ENCODE assay signal across 1 cellular context in genomic region chr2:97834610-97835009, GRCh38.
TF ChIP-seq lines count a peak whose summit lies in the region.

No MANE protein-coding gene starts in this region.

TF ChIP-seq in GM12878, 131 proteins besides CTCF, POLR2A, EP300 and RAD21:
- no peak for TF ChIP-seq ZBTB11 (CRISPR knock-in tag; IDR thresholded peaks at IDR 0.05)
- TF ChIP-seq CHD2 (IDR thresholded peaks at IDR 0.05; ENCODE audit: borderline replicate concordance, low read depth, low read length), result no peak
- TF ChIP-seq, protein P1, sequence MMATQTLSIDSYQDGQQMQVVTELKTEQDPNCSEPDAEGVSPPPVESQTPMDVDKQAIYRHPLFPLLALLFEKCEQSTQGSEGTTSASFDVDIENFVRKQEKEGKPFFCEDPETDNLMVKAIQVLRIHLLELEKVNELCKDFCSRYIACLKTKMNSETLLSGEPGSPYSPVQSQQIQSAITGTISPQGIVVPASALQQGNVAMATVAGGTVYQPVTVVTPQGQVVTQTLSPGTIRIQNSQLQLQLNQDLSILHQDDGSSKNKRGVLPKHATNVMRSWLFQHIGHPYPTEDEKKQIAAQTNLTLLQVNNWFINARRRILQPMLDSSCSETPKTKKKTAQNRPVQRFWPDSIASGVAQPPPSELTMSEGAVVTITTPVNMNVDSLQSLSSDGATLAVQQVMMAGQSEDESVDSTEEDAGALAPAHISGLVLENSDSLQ (IDR thresholded peaks at IDR 0.05), result no peak
- TF ChIP-seq, protein P2, sequence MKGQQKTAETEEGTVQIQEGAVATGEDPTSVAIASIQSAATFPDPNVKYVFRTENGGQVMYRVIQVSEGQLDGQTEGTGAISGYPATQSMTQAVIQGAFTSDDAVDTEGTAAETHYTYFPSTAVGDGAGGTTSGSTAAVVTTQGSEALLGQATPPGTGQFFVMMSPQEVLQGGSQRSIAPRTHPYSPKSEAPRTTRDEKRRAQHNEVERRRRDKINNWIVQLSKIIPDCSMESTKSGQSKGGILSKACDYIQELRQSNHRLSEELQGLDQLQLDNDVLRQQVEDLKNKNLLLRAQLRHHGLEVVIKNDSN (IDR thresholded peaks at IDR 0.05; ENCODE audit: borderline replicate concordance, extremely low read length, insufficient read depth, low read depth, low read length), result no peak
- TF ChIP-seq E2F4 (IDR thresholded peaks at IDR 0.05; ENCODE audit: low read depth, low read length), result no peak
- TF ChIP-seq ZNF24 (IDR thresholded peaks at IDR 0.05), result no peak
- TF ChIP-seq, protein P3, sequence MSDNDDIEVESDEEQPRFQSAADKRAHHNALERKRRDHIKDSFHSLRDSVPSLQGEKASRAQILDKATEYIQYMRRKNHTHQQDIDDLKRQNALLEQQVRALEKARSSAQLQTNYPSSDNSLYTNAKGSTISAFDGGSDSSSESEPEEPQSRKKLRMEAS (IDR thresholded peaks at IDR 0.05; ENCODE audit: low read depth, low read length), result no peak
- no peak for TF ChIP-seq ZNF217 (IDR thresholded peaks at IDR 0.05)
- TF ChIP-seq POLR2AphosphoS5 (IDR thresholded peaks at IDR 0.05; ENCODE audit: low read length), result no peak
- TF ChIP-seq HDAC6 (IDR thresholded peaks at IDR 0.05; ENCODE audit: unreplicated experiment), result no peak
- no peak for TF ChIP-seq LARP7 (IDR thresholded peaks at IDR 0.05)
- TF ChIP-seq ESRRA (IDR thresholded peaks at IDR 0.05; ENCODE audit: low read length), result no peak
- TF ChIP-seq, protein P4, sequence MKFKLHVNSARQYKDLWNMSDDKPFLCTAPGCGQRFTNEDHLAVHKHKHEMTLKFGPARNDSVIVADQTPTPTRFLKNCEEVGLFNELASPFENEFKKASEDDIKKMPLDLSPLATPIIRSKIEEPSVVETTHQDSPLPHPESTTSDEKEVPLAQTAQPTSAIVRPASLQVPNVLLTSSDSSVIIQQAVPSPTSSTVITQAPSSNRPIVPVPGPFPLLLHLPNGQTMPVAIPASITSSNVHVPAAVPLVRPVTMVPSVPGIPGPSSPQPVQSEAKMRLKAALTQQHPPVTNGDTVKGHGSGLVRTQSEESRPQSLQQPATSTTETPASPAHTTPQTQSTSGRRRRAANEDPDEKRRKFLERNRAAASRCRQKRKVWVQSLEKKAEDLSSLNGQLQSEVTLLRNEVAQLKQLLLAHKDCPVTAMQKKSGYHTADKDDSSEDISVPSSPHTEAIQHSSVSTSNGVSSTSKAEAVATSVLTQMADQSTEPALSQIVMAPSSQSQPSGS (IDR thresholded peaks at IDR 0.05; ENCODE audit: low read length), result no peak
- no peak for TF ChIP-seq CBX5 (IDR thresholded peaks at IDR 0.05; ENCODE audit: low read depth)
- TF ChIP-seq RCOR1 (conservative IDR thresholded peaks at IDR 0.05; ENCODE audit: low read depth, low read length), result no peak
- no peak for TF ChIP-seq NR2F1 (conservative IDR thresholded peaks at IDR 0.05)
- TF ChIP-seq HDGF (IDR thresholded peaks at IDR 0.05), result no peak
- no peak for TF ChIP-seq NR2C2 (IDR thresholded peaks at IDR 0.05; ENCODE audit: borderline replicate concordance, control insufficient read depth, insufficient read length, low read depth)
- TF ChIP-seq ZNF274 (IDR thresholded peaks at IDR 0.05; ENCODE audit: insufficient read depth, insufficient read length), result no peak
